ENCODE assay signal across 8 cellular contexts in genomic region chr1:206684478-206685255, GRCh38. TPM values are rescaled to one million over a fixed set of nuclear protein-coding genes. Genes with fewer than 3 reads are reported as not detected.
DNase-seq lines count a peak whose midpoint lies in the region; ATAC-seq and TF ChIP-seq lines count a peak whose summit lies in the region.

TSS of gene MAPKAPK2 (plus strand) at chr1:206684905. CDS start at chr1:206685230, 325 bp downstream.

- no peak for TF ChIP-seq CTCF in ascending aorta (IDR thresholded peaks at IDR 0.05)

- peak; percentile 70 to 85 (median 73) for DNase-seq in CD8-positive, alpha-beta memory T cell
- DNase-seq in MG63: peak; percentile 69
- DNase-seq in T-helper 2 cell treated with Interferon-gamma antibody and Interleukin-4, amounts not matched to agents 5 μg/mL and 100 μg/mL, for 36 hours (ENCODE audit: low spot score): peak; percentile 69
- peak in 1 of 2 donors; percentile 88 for DNase-seq in ascending aorta (ENCODE audit: low spot score in 2 of 2)
- peak; percentile 92 for DNase-seq in hepatic stellate cell (ENCODE audit: low spot score)
- no peak for DNase-seq in renal cortical epithelial cell (ENCODE audit: low read depth)
- DNase-seq in aorta: peak; percentile 84 to 93

- H3K9me3 ChIP-seq in CD8-positive, alpha-beta memory T cell (ENCODE audit: low read length): no peaks in the 10 kb centered on the region
- H3K9me3 ChIP-seq in MG63 (no peaks in the 10 kb centered on the region), ascending aorta (no peaks in the 10 kb centered on the region), aorta (ENCODE audit: control insufficient read depth, low read length) (no peaks in the 10 kb centered on the region)

- peaks cover 38 to 47% (median 42%) of the 10 kb centered on the region in 3 donors for H3K4me1 Mint-ChIP-seq in CD8-positive, alpha-beta memory T cell
- peaks cover 34% of the 10 kb centered on the region for H3K4me1 Mint-ChIP-seq in T-helper 2 cell treated with Interferon-gamma antibody and Interleukin-4, amounts not matched to agents 5 μg/mL and 100 μg/mL, for 36 hours (ENCODE audit: low read depth)

- H3K36me3 Mint-ChIP-seq in CD8-positive, alpha-beta memory T cell: peaks cover 0 to 23% (median 2%) of the 10 kb centered on the region in 3 donors
- peaks cover 5% of the 10 kb centered on the region for H3K36me3 Mint-ChIP-seq in T-helper 2 cell treated with Interferon-gamma antibody and Interleukin-4, amounts not matched to agents 5 μg/mL and 100 μg/mL, for 36 hours (ENCODE audit: low read depth)

- peak within 1 kb of the TSS; percentile 96 to 100 (median 97) for H3K27ac Mint-ChIP-seq in CD8-positive, alpha-beta memory T cell
- peak within 1 kb of the TSS; percentile 96 for H3K27ac Mint-ChIP-seq in T-helper 2 cell treated with Interferon-gamma antibody and Interleukin-4, amounts not matched to agents 5 μg/mL and 100 μg/mL, for 36 hours

- peak within 1 kb of the TSS; percentile 96 to 100 (median 100) for H3K4me3 Mint-ChIP-seq in CD8-positive, alpha-beta memory T cell
- H3K4me3 Mint-ChIP-seq in T-helper 2 cell treated with Interferon-gamma antibody and Interleukin-4, amounts not matched to agents 5 μg/mL and 100 μg/mL, for 36 hours: peak within 1 kb of the TSS; percentile 89

- peaks cover 43% of the 10 kb centered on the region for H3K4me1 ChIP-seq in CD8-positive, alpha-beta memory T cell (ENCODE audit: insufficient read depth, low read length)
- H3K4me1 ChIP-seq in ascending aorta (peaks cover 8 to 28% of the 10 kb centered on the region in 2 donors), aorta (ENCODE audit: control insufficient read depth in 1 of 2, insufficient read depth in 2 of 2, low read length in 2 of 2) (peaks cover 6 to 16% of the 10 kb centered on the region in 2 donors)

- no peaks in the 10 kb centered on the region for H3K36me3 ChIP-seq in CD8-positive, alpha-beta memory T cell (ENCODE audit: insufficient read depth, low read length)
- H3K36me3 ChIP-seq in MG63 (no peaks in the 10 kb centered on the region), ascending aorta (no peaks in the 10 kb centered on the region), aorta (ENCODE audit: control insufficient read depth in 1 of 2, insufficient read depth in 2 of 2, low read length in 1 of 2) (no peaks in the 10 kb centered on the region)

- peak within 1 kb of the TSS; percentile 85 for H3K27ac ChIP-seq in CD8-positive, alpha-beta memory T cell (ENCODE audit: low read depth, low read length)
- H3K27ac ChIP-seq in ascending aorta (peak within 1 kb of the TSS; percentile 95 to 98), aorta (ENCODE audit: low read depth in 1 of 2, low read length in 2 of 2) (peak within 1 kb of the TSS; percentile 100)

- intact Hi-C loops in ascending aorta (cut with DNase I) (loop anchor here (1.0 to 5.0 kb wide), 6 partner anchors 9 to 177 kb away; partner anchors contain the start of genes DYRK3, EIF2D and RASSF5), aorta (cut with DNase I) (loop anchor here in 1 of 2 donors (5.0 to 10.0 kb wide), 2 partner anchors 38 to 190 kb away; no protein-coding TSS in a partner anchor)

- POLR2A ChIA-PET in CD8-positive, alpha-beta memory T cell (lab: Charles Lee): interaction anchor here (0.6 to 1.1 kb wide), 4 partner anchors 18 to 214 kb away, joined by 3 to 4 read pairs (median 4); partner anchors contain the start of gene IKBKE

- CTCF ChIA-PET in CD8-positive, alpha-beta memory T cell (lab: Charles Lee): interaction anchor here (0.8 to 1.5 kb wide), 7 partner anchors 8 to 227 kb away, joined by 3 to 4 read pairs (median 3); no protein-coding TSS in a partner anchor

- H3K9me3 Mint-ChIP-seq in CD8-positive, alpha-beta memory T cell: no peaks in the 10 kb centered on the region
- H3K9me3 Mint-ChIP-seq in T-helper 2 cell treated with Interferon-gamma antibody and Interleukin-4, amounts not matched to agents 5 μg/mL and 100 μg/mL, for 36 hours: no peaks in the 10 kb centered on the region

- peaks cover 3 to 4% of the 10 kb centered on the region in 2 donors for H3K27me3 Mint-ChIP-seq in CD8-positive, alpha-beta memory T cell
- peaks cover 6% of the 10 kb centered on the region for H3K27me3 Mint-ChIP-seq in T-helper 2 cell treated with Interferon-gamma antibody and Interleukin-4, amounts not matched to agents 5 μg/mL and 100 μg/mL, for 36 hours (ENCODE audit: low read depth)

- ATAC-seq in GM21381 (IDR thresholded peaks at IDR 0.05; ENCODE audit: unreplicated experiment) (peak; percentile 44), aorta (ENCODE audit: low FRiP score) (peak; percentile 87)

- WGBS in aorta, 2 donors: 0 to 1% methylated on average over 28 to 71 of the region's 71 CpGs

- H3K4me3 ChIP-seq in CD8-positive, alpha-beta memory T cell (ENCODE audit: low read length): peak within 1 kb of the TSS; percentile 83
- peak within 1 kb of the TSS; percentile 90 for H3K4me3 ChIP-seq in MG63
- peak within 1 kb of the TSS; percentile 72 to 89 for H3K4me3 ChIP-seq in ascending aorta
- peak within 1 kb of the TSS; percentile 99 to 100 for H3K4me3 ChIP-seq in aorta (ENCODE audit: low read length in 2 of 2)

- H3K27me3 ChIP-seq in CD8-positive, alpha-beta memory T cell (ENCODE audit: insufficient read depth, low read length, poor library complexity, severe bottlenecking): no peaks in the 10 kb centered on the region
- H3K27me3 ChIP-seq in MG63 (peaks cover 11% of the 10 kb centered on the region; the same call in 1 of the 2 replicates), ascending aorta (no peaks in the 10 kb centered on the region), aorta (ENCODE audit: control insufficient read depth in 1 of 2, insufficient read depth in 2 of 2, low read length in 1 of 2) (no peaks in the 10 kb centered on the region)

RNA-seq across cellular contexts. Expression of gene MAPKAPK2, which starts in this region (rescaled TPM):
- total RNA-seq in CD8-positive, alpha-beta memory T cell: 10 to 100 TPM; 78.4 to 79.1 TPM
- polyA plus RNA-seq in CD8-positive, alpha-beta memory T cell: 5.0 TPM
- 28.1 and 32.3 TPM in 2 replicates for total RNA-seq in MG63 (2014; rRNA removed; shearing (Covaris generic); ENCODE audit: low replicate concordance)
- 35.3 TPM for total RNA-seq in ascending aorta
- total RNA-seq in renal cortical epithelial cell: 35.3 and 85.1 TPM in 2 replicates
- total RNA-seq in aorta: 100 to 1,000 TPM in 1 of 2 donors, 10 to 100 TPM in 1; 81.3 to 117 TPM
- 10 to 100 TPM; 40.2 to 54.1 TPM for polyA plus RNA-seq in aorta
